2 cellular contexts compared by ENCODE assay signal in the genomic region with DNA sequence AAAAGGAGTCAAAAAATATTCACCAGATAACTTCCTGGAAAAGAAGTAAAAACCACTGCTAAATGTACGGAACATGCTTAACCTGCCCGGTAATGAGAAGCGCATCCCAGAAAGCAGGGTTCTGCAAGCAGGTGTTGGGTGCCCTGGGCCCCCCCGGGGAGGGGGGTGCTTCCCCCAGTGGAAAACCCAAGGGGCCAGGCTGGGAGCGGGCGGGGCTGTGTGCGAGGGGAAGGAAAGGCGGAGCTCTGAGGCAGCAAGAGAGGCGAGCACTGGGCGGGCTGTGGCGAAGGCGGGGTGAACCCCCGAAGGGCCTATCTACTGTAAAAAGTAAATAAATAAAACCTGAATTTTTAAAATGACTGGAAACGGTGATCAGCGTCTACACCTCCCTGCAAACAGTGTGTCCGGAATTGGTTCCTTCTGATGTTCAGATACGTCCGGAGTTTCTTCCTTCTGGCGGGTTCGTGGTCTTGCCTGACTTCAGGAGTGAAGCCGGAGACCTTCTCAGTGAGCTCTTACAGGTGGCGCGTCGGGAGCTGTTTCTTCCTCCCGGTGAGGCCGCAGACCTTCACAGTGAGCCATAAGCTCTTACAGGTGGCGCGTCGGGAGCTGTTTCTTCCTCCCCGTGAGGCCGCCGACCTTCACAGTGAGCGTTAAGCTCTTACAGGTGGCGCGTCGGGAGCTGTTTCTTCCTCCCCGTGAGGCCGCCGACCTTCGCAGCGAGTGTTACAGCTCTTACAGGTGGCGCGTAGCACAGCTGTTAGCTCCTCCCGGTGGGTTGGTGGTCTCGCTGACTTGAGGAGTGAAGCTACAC.
TF ChIP-seq lines count a peak whose summit lies in the region.

No MANE protein-coding gene starts in this region.

TF ChIP-seq in IMR-90, 13 proteins besides CTCF, POLR2A, EP300 and RAD21:
- TF ChIP-seq SMC3 (IDR thresholded peaks at IDR 0.05; ENCODE audit: low read depth, low read length) = no peak
- no peak for TF ChIP-seq RFX5 (IDR thresholded peaks at IDR 0.05; ENCODE audit: low read depth, low read length)
- no peak for TF ChIP-seq NFE2L2 (IDR thresholded peaks at IDR 0.05; ENCODE audit: low read depth, low read length)
- no peak for TF ChIP-seq MXI1 (IDR thresholded peaks at IDR 0.05; ENCODE audit: borderline replicate concordance, low read depth, low read length)
- TF ChIP-seq CHD1 (IDR thresholded peaks at IDR 0.05; ENCODE audit: low read depth, low read length) = no peak

TF ChIP-seq in SK-N-SH, 30 proteins besides CTCF, POLR2A, EP300 and RAD21:
- TF ChIP-seq FOSL2 (IDR thresholded peaks at IDR 0.05; ENCODE audit: borderline replicate concordance, low read depth) (no peak), TCF12 (IDR thresholded peaks at IDR 0.05) (no peak), RFX5 (IDR thresholded peaks at IDR 0.05; ENCODE audit: low read length) (no peak), NFIC (IDR thresholded peaks at IDR 0.05; ENCODE audit: borderline replicate concordance) (no peak), EZH2phosphoT487 (IDR thresholded peaks at IDR 0.05; ENCODE audit: borderline replicate concordance, low read depth) (no peak), FOXM1 (IDR thresholded peaks at IDR 0.05; ENCODE audit: low read depth) (no peak), JUND (IDR thresholded peaks at IDR 0.05) (no peak), TEAD4 (IDR thresholded peaks at IDR 0.05; ENCODE audit: borderline replicate concordance, insufficient read depth) (no peak), SIN3A (IDR thresholded peaks at IDR 0.05; ENCODE audit: borderline replicate concordance, low read depth, low read length) (no peak), GABPA (IDR thresholded peaks at IDR 0.05; ENCODE audit: low read depth) (no peak), GATA2 (CRISPR knock-in tag; IDR thresholded peaks at IDR 0.05) (no peak), RCOR1 (IDR thresholded peaks at IDR 0.05; ENCODE audit: low read length) (no peak)
- TF ChIP-seq, protein P1, sequence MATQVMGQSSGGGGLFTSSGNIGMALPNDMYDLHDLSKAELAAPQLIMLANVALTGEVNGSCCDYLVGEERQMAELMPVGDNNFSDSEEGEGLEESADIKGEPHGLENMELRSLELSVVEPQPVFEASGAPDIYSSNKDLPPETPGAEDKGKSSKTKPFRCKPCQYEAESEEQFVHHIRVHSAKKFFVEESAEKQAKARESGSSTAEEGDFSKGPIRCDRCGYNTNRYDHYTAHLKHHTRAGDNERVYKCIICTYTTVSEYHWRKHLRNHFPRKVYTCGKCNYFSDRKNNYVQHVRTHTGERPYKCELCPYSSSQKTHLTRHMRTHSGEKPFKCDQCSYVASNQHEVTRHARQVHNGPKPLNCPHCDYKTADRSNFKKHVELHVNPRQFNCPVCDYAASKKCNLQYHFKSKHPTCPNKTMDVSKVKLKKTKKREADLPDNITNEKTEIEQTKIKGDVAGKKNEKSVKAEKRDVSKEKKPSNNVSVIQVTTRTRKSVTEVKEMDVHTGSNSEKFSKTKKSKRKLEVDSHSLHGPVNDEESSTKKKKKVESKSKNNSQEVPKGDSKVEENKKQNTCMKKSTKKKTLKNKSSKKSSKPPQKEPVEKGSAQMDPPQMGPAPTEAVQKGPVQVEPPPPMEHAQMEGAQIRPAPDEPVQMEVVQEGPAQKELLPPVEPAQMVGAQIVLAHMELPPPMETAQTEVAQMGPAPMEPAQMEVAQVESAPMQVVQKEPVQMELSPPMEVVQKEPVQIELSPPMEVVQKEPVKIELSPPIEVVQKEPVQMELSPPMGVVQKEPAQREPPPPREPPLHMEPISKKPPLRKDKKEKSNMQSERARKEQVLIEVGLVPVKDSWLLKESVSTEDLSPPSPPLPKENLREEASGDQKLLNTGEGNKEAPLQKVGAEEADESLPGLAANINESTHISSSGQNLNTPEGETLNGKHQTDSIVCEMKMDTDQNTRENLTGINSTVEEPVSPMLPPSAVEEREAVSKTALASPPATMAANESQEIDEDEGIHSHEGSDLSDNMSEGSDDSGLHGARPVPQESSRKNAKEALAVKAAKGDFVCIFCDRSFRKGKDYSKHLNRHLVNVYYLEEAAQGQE (IDR thresholded peaks at IDR 0.05; ENCODE audit: low read depth, low read length) = no peak
TF ChIP-seq in SK-N-SH: peak in this region for 0.
